ENCODE assay signal across 1 cellular context in the genomic region with DNA sequence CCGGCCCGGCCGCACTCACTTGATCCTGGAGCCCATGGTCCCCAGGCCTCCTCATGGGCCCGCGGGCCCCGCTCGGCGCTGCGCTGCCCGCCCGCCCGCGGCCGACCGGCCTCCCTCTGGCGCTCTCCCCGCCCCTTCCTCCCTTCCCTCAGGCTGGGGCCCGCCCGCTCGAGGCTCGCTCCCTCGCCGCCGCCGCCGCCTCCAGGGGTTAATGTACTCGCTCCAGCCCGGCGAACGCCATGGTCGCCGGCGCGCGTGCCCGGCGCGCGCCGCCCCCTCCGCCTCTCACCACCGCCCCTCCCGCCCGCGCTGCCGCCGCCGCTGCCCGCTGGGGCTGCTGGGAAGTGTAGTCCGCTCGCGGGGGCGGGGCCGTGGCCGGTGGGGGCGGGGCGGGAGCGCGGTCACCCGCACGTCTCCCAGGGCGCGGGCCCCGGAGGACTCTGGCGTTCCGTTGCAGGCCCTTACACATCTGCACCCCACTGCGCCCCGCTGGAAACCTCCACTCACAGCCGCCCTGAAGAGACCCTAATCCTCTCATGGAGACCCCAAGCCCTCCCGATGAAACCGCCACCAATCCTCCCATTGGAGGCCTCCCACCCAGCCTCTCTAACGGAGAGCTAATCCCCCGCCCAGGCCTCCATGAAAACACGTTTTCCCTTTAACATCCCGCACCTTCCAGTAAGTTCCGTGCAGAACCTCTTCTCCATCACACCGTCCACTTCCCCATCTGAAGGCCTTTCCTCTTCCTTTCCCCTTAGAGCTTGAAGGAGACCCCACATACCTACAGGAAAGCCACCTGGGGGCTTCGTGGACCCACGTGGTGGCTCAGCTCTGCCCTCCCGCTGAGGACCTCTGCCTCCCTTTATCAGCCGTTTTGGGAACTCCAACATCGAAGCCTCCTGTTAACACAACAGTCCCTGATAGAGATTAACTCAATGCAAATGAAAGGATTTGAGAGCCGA.
TF ChIP-seq lines count a peak whose summit lies in the region.

A gene with protein sequence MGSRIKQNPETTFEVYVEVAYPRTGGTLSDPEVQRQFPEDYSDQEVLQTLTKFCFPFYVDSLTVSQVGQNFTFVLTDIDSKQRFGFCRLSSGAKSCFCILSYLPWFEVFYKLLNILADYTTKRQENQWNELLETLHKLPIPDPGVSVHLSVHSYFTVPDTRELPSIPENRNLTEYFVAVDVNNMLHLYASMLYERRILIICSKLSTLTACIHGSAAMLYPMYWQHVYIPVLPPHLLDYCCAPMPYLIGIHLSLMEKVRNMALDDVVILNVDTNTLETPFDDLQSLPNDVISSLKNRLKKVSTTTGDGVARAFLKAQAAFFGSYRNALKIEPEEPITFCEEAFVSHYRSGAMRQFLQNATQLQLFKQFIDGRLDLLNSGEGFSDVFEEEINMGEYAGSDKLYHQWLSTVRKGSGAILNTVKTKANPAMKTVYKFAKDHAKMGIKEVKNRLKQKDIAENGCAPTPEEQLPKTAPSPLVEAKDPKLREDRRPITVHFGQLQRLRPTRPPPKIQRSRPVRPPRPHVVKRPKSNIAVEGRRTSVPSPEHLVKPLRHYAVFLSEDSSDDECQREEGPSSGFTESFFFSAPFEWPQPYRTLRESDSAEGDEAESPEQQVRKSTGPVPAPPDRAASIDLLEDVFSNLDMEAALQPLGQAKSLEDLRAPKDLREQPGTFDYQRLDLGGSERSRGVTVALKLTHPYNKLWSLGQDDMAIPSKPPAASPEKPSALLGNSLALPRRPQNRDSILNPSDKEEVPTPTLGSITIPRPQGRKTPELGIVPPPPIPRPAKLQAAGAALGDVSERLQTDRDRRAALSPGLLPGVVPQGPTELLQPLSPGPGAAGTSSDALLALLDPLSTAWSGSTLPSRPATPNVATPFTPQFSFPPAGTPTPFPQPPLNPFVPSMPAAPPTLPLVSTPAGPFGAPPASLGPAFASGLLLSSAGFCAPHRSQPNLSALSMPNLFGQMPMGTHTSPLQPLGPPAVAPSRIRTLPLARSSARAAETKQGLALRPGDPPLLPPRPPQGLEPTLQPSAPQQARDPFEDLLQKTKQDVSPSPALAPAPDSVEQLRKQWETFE (minus strand): TSS at position 257 of the 962 bp plus-strand sequence. CDS start 221 bp downstream, at position 36.

TF ChIP-seq in K562, 482 proteins besides CTCF, POLR2A, EP300 and RAD21 (continued from another document and continues in another):
- TF ChIP-seq BCLAF1 (IDR thresholded peaks at IDR 0.05; ENCODE audit: borderline replicate concordance in 1 of 2, control insufficient read depth in 1 of 2, low read depth in 2 of 2, low read length in 1 of 2), result no peak
- TF ChIP-seq SMARCA5 (IDR thresholded peaks at IDR 0.05), result no peak
- no peak for TF ChIP-seq KLF10 (CRISPR knock-in tag; IDR thresholded peaks at IDR 0.05)
- TF ChIP-seq PYGO2 (tag; IDR thresholded peaks at IDR 0.05), result no peak
- no peak for TF ChIP-seq MXI1 (IDR thresholded peaks at IDR 0.05; ENCODE audit: low read depth, low read length)
- no peak for TF ChIP-seq ZNF174 (CRISPR knock-in tag; IDR thresholded peaks at IDR 0.05)
- TF ChIP-seq MYNN (IDR thresholded peaks at IDR 0.05), result no peak
- no peak for TF ChIP-seq MYNN (CRISPR knock-in tag; IDR thresholded peaks at IDR 0.05)
- TF ChIP-seq, protein P1, sequence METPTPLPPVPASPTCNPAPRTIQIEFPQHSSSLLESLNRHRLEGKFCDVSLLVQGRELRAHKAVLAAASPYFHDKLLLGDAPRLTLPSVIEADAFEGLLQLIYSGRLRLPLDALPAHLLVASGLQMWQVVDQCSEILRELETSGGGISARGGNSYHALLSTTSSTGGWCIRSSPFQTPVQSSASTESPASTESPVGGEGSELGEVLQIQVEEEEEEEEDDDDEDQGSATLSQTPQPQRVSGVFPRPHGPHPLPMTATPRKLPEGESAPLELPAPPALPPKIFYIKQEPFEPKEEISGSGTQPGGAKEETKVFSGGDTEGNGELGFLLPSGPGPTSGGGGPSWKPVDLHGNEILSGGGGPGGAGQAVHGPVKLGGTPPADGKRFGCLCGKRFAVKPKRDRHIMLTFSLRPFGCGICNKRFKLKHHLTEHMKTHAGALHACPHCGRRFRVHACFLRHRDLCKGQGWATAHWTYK (CRISPR knock-in tag; IDR thresholded peaks at IDR 0.05), result no peak
- no peak for TF ChIP-seq BRD4 (IDR thresholded peaks at IDR 0.05)
- TF ChIP-seq, protein P2, sequence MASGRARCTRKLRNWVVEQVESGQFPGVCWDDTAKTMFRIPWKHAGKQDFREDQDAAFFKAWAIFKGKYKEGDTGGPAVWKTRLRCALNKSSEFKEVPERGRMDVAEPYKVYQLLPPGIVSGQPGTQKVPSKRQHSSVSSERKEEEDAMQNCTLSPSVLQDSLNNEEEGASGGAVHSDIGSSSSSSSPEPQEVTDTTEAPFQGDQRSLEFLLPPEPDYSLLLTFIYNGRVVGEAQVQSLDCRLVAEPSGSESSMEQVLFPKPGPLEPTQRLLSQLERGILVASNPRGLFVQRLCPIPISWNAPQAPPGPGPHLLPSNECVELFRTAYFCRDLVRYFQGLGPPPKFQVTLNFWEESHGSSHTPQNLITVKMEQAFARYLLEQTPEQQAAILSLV (tag; IDR thresholded peaks at IDR 0.05), result no peak
- no peak for TF ChIP-seq PHB (CRISPR knock-in tag; IDR thresholded peaks at IDR 0.05)
- no peak for TF ChIP-seq MIER1 (IDR thresholded peaks at IDR 0.05; ENCODE audit: low read depth)
- no peak for TF ChIP-seq HMG20A (CRISPR knock-in tag; conservative IDR thresholded peaks at IDR 0.05)
- peak; percentile 52 to 69; a peak in 3 of 4 replicates for TF ChIP-seq SIX5 (IDR thresholded peaks at IDR 0.05; ENCODE audit: borderline replicate concordance in 1 of 2, insufficient read depth in 1 of 2, low read depth in 1 of 2, low read length in 2 of 2)
- no peak; the same call in 1 of the 2 replicates for TF ChIP-seq MTA3 (IDR thresholded peaks at IDR 0.05; ENCODE audit: borderline replicate concordance)
- TF ChIP-seq POLR2G (IDR thresholded peaks at IDR 0.05; ENCODE audit: low read depth, low read length), result peak; percentile 85
- TF ChIP-seq NR2F6 (CRISPR knock-in tag; IDR thresholded peaks at IDR 0.05), result no peak
- peak; percentile 55; the same call in 1 of the 2 replicates for TF ChIP-seq ERF (CRISPR knock-in tag; IDR thresholded peaks at IDR 0.05)
- peak; percentile 38; the same call in 1 of the 2 replicates for TF ChIP-seq EP400 (IDR thresholded peaks at IDR 0.05)
- no peak for TF ChIP-seq ZNF282 (CRISPR knock-in tag; IDR thresholded peaks at IDR 0.05)
- peak; percentile 74 for TF ChIP-seq RB1 (IDR thresholded peaks at IDR 0.05; ENCODE audit: low read depth)
- TF ChIP-seq TAF1 (IDR thresholded peaks at IDR 0.05; ENCODE audit: control insufficient read depth, extremely low read depth, insufficient read depth, low read length, severe bottlenecking), result peak; percentile 84
- no peak for TF ChIP-seq LCOR (CRISPR knock-in tag; IDR thresholded peaks at IDR 0.05)
- TF ChIP-seq RBBP5 (IDR thresholded peaks at IDR 0.05; ENCODE audit: borderline replicate concordance, insufficient read depth, low read length, poor library complexity, severe bottlenecking), result peak; percentile 21
- TF ChIP-seq CREM (IDR thresholded peaks at IDR 0.05; ENCODE audit: low read depth), result peak; percentile 70
- TF ChIP-seq ZNF707 (CRISPR knock-in tag; conservative IDR thresholded peaks at IDR 0.05), result no peak
- no peak for TF ChIP-seq TARDBP (IDR thresholded peaks at IDR 0.05)
- TF ChIP-seq, protein P3, sequence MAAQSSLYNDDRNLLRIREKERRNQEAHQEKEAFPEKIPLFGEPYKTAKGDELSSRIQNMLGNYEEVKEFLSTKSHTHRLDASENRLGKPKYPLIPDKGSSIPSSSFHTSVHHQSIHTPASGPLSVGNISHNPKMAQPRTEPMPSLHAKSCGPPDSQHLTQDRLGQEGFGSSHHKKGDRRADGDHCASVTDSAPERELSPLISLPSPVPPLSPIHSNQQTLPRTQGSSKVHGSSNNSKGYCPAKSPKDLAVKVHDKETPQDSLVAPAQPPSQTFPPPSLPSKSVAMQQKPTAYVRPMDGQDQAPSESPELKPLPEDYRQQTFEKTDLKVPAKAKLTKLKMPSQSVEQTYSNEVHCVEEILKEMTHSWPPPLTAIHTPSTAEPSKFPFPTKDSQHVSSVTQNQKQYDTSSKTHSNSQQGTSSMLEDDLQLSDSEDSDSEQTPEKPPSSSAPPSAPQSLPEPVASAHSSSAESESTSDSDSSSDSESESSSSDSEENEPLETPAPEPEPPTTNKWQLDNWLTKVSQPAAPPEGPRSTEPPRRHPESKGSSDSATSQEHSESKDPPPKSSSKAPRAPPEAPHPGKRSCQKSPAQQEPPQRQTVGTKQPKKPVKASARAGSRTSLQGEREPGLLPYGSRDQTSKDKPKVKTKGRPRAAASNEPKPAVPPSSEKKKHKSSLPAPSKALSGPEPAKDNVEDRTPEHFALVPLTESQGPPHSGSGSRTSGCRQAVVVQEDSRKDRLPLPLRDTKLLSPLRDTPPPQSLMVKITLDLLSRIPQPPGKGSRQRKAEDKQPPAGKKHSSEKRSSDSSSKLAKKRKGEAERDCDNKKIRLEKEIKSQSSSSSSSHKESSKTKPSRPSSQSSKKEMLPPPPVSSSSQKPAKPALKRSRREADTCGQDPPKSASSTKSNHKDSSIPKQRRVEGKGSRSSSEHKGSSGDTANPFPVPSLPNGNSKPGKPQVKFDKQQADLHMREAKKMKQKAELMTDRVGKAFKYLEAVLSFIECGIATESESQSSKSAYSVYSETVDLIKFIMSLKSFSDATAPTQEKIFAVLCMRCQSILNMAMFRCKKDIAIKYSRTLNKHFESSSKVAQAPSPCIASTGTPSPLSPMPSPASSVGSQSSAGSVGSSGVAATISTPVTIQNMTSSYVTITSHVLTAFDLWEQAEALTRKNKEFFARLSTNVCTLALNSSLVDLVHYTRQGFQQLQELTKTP (IDR thresholded peaks at IDR 0.05; ENCODE audit: low read depth in 1 of 2, partially characterized antibody in 2 of 2), result no peak
- no peak for TF ChIP-seq ATF7 (IDR thresholded peaks at IDR 0.05)
- TF ChIP-seq HDAC1 (IDR thresholded peaks at IDR 0.05), result no peak
- TF ChIP-seq, protein P4, sequence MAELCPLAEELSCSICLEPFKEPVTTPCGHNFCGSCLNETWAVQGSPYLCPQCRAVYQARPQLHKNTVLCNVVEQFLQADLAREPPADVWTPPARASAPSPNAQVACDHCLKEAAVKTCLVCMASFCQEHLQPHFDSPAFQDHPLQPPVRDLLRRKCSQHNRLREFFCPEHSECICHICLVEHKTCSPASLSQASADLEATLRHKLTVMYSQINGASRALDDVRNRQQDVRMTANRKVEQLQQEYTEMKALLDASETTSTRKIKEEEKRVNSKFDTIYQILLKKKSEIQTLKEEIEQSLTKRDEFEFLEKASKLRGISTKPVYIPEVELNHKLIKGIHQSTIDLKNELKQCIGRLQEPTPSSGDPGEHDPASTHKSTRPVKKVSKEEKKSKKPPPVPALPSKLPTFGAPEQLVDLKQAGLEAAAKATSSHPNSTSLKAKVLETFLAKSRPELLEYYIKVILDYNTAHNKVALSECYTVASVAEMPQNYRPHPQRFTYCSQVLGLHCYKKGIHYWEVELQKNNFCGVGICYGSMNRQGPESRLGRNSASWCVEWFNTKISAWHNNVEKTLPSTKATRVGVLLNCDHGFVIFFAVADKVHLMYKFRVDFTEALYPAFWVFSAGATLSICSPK (IDR thresholded peaks at IDR 0.05; ENCODE audit: borderline replicate concordance), result no peak
- TF ChIP-seq ZNF584 (CRISPR knock-in tag; IDR thresholded peaks at IDR 0.05; ENCODE audit: low read depth), result 0 out of 2 replicates have a peak, but pooled peaks have one; percentile 11
- no peak for TF ChIP-seq BRD9 (IDR thresholded peaks at IDR 0.05; ENCODE audit: low read depth, partially characterized antibody)
- 0 out of 2 replicates have a peak, but pooled peaks have one; percentile 25 for TF ChIP-seq SIN3B (IDR thresholded peaks at IDR 0.05; ENCODE audit: low read depth)
- no peak for TF ChIP-seq MTA1 (IDR thresholded peaks at IDR 0.05; ENCODE audit: borderline replicate concordance)
- TF ChIP-seq NONO (IDR thresholded peaks at IDR 0.05; ENCODE audit: low read depth in 2 of 2, low read length in 1 of 2), result 0 out of 4 replicates have a peak, but pooled peaks of 1 of the 2 experiments have one; percentile 26
- TF ChIP-seq, protein P5, sequence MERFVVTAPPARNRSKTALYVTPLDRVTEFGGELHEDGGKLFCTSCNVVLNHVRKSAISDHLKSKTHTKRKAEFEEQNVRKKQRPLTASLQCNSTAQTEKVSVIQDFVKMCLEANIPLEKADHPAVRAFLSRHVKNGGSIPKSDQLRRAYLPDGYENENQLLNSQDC (CRISPR knock-in tag; IDR thresholded peaks at IDR 0.05), result no peak
- TF ChIP-seq RFX5 (IDR thresholded peaks at IDR 0.05; ENCODE audit: low read depth, low read length), result no peak
- TF ChIP-seq TAF15 (IDR thresholded peaks at IDR 0.05; ENCODE audit: low read depth, low read length), result no peak
- TF ChIP-seq ZNF395 (CRISPR knock-in tag; IDR thresholded peaks at IDR 0.05), result peak; percentile 85; the same call in 1 of the 2 replicates
